Comparison of ENCODE assay signal across 16 cellular contexts in the genomic region with DNA sequence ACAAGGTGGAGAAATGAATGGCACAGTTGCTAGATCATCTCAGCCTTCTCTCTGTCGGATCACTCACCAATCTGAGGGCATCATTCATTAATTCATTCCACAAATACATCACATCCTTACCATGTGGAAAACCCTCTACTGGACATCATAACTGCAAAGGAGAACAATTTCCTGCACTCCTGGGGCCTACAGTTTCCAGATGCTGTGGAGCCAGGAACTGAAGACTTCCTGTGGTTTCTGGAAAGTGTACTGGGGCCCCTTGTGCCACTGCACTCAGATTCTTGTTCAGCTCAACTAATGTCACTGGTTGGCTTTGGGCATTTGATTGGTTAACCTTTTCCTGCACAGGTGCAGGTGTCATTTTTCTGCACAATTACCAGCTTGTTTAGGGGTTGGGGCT.
DNase-seq lines count a peak whose midpoint lies in the region; ATAC-seq and TF ChIP-seq lines count a peak whose summit lies in the region.
"Had no signal": no experiment of that assay in that cellular context is flagged by ENCODE, and none has a peak within 500 bp of the region (broad histone marks: within the 10 kb centered on the region; RNA-seq: fewer than 3 reads in every experiment).

No MANE protein-coding gene starts in this region.

- H3K9me3 ChIP-seq in KOPT-K1 (ENCODE audit: insufficient read depth, low read length, poor library complexity, severe bottlenecking) (peaks cover 8% of the 10 kb centered on the region), OCI-LY7 (ENCODE audit: low read length) (no peaks in the 10 kb centered on the region), colonic mucosa (no peaks in the 10 kb centered on the region)

- H3K9me2 ChIP-seq in OCI-LY7 (ENCODE audit: insufficient read depth, low read length), result no peaks in the 10 kb centered on the region

- no peaks in the 10 kb centered on the region for H3K79me2 ChIP-seq in OCI-LY7 (ENCODE audit: insufficient read depth, low read depth, low read length)

- no peak overlapping the region for H3K9ac ChIP-seq in colonic mucosa (ENCODE audit: low read depth in 2 of 2, low read length in 2 of 2)
- H3K9ac ChIP-seq: GM23248 had no signal

- H3K4me1 ChIP-seq in OCI-LY7 (ENCODE audit: insufficient read depth, low read length, poor library complexity, severe bottlenecking) (no peaks in the 10 kb centered on the region), colonic mucosa (no peaks in the 10 kb centered on the region)

- H3K4me3 ChIP-seq in fibroblast of pulmonary artery (replicated peaks; ENCODE audit: low read depth, low read length) (no peak overlapping the region), OCI-LY7 (ENCODE audit: low read depth, low read length, poor library complexity, severe bottlenecking) (no peak overlapping the region), colonic mucosa (no peak overlapping the region)
- H3K4me3 ChIP-seq: GM23248 had no signal

- H3K36me3 ChIP-seq in KOPT-K1 (ENCODE audit: insufficient read depth, low read length) (no peaks in the 10 kb centered on the region), OCI-LY7 (ENCODE audit: insufficient read depth, low read length) (no peaks in the 10 kb centered on the region), colonic mucosa (no peaks in the 10 kb centered on the region)

- ATAC-seq in GM21367 (IDR thresholded peaks at IDR 0.05; ENCODE audit: unreplicated experiment) (no peak), HG03139 (IDR thresholded peaks at IDR 0.05; ENCODE audit: unreplicated experiment) (no peak)

- BruUV-seq in OCI-LY7 (replicated peaks; lab: Mats Ljungman, UMichigan), result no TSS peak

- no peak overlapping the region for H3K4me2 ChIP-seq in OCI-LY7 (ENCODE audit: low read length)

- CTCF ChIA-PET in OCI-LY7 (lab: Charles Lee; ENCODE audit: unreplicated experiment), result no interaction called here

- peak overlapping the region; percentile 59 for H3K27ac ChIP-seq in KOPT-K1 (ENCODE audit: low read depth, low read length, poor library complexity, severe bottlenecking)
- no peak overlapping the region for H3K27ac ChIP-seq in OCI-LY7 (ENCODE audit: low read depth, low read length, poor library complexity, severe bottlenecking)
- no peak overlapping the region for H3K27ac ChIP-seq in colonic mucosa
- H3K27ac ChIP-seq: GM23248 had no signal

- no peaks in the 10 kb centered on the region for H4K20me1 ChIP-seq in OCI-LY7 (ENCODE audit: insufficient read depth, low read length)

- DNase-seq in HT1080 (ENCODE audit: low read depth), result peak; percentile 26
- peak; percentile 70 for DNase-seq in dermis blood vessel endothelial cell
- DNase-seq in fibroblast of pulmonary artery (ENCODE audit: low read depth), result peak; percentile 13
- no peak for DNase-seq in OCI-LY7 (ENCODE audit: low spot score)
- no peak for DNase-seq in colonic mucosa
- DNase-seq: C1 segment of cervical spinal cord; Calu3; CD4-positive, alpha-beta memory T cell; COR-L47; DND-41; GM23248; H7; HCEC 1CT had no signal

- intact Hi-C loops in OCI-LY7 (cut with micrococcal nuclease; ENCODE audit: unreplicated experiment), result no loop called here
- intact Hi-C loops in colonic mucosa (cut with DNase I), result no loop called here

- POLR2A ChIA-PET in OCI-LY7 (lab: Charles Lee), result no interaction called here

- H3K27me3 ChIP-seq in colonic mucosa, result no peaks in the 10 kb centered on the region

- no peak overlapping the region for H2AFZ ChIP-seq in OCI-LY7 (ENCODE audit: low read length)
- H2AFZ ChIP-seq: GM23248 had no signal

- TF ChIP-seq CTCF in fibroblast of pulmonary artery (IDR thresholded peaks at IDR 0.05; ENCODE audit: low read length, missing control alignments), result no peak
- no peak for TF ChIP-seq CTCF in OCI-LY7 (conservative IDR thresholded peaks at IDR 0.05; ENCODE audit: low read length)
- TF ChIP-seq CTCF in colonic mucosa (IDR thresholded peaks at IDR 0.05), result no peak

Comparison
In these comparisons a context has a peak if more than half of its experiments do, and no peak if none do; other contexts are left out.
1. DNase-seq: peak in HT1080 (single experiment), dermis blood vessel endothelial cell (single experiment) and fibroblast of pulmonary artery (single experiment); none in OCI-LY7 (single experiment) and colonic mucosa (single experiment).